Comparison of ENCODE assay signal across 19 cellular contexts in genomic region chr19:47730910-47731309, GRCh38. TPM values are rescaled to one million over a fixed set of nuclear protein-coding genes. Genes with fewer than 3 reads are reported as not detected.
A peak's percentile ranks its signal among the peaks of the same experiment; 100 is the strongest.
DNase-seq lines count a peak whose midpoint lies in the region; ATAC-seq, FAIRE-seq and TF ChIP-seq lines count a peak whose summit lies in the region.
"Had no signal": no experiment of that assay in that cellular context is flagged by ENCODE, and none has a peak within 500 bp of the region (broad histone marks: within the 10 kb centered on the region; RNA-seq: fewer than 3 reads in every experiment).

No MANE protein-coding gene starts in this region.

- ATAC-seq in HepG2 (no peak), right lobe of liver (no peak)

- H3K27me3 ChIP-seq in HepG2 (ENCODE audit: control insufficient read depth in 1 of 2, insufficient read depth in 2 of 2, low read length in 2 of 2), result no peaks in the 10 kb centered on the region
- no peaks in the 10 kb centered on the region for H3K27me3 ChIP-seq in right lobe of liver
- H3K27me3 ChIP-seq in breast epithelium, result no peaks in the 10 kb centered on the region
- H3K27me3 ChIP-seq in rectal smooth muscle tissue (ENCODE audit: control insufficient read depth, insufficient read depth, low read length), result no peaks in the 10 kb centered on the region

- BruUV-seq in HepG2 (replicated peaks; lab: Mats Ljungman, UMichigan), result no TSS peak

- CTCF ChIA-PET in HepG2 (lab: Yijun Ruan, JAX; ENCODE audit: low intra/inter-chr PET ratio, low total read pairs), result no interaction called here

- H3K36me3 ChIP-seq in HepG2 (replicated peaks in 1 of 2; ENCODE audit: control insufficient read depth in 1 of 2, insufficient read depth in 2 of 2, low read length in 2 of 2) (no peaks in the 10 kb centered on the region), right lobe of liver (no peaks in the 10 kb centered on the region), breast epithelium (no peaks in the 10 kb centered on the region), rectal smooth muscle tissue (ENCODE audit: control insufficient read depth, insufficient read depth, low read length) (peaks cover 18% of the 10 kb centered on the region)

- H3K4me3 ChIP-seq in HepG2 (replicated peaks in 1 of 3; ENCODE audit: insufficient read depth in 1 of 3, low read depth in 2 of 3, low read length in 3 of 3) (no peak overlapping the region), right lobe of liver (no peak overlapping the region), breast epithelium (no peak overlapping the region), rectal smooth muscle tissue (ENCODE audit: low read length) (no peak overlapping the region)

- no peaks in the 10 kb centered on the region for H3K79me2 ChIP-seq in HepG2 (ENCODE audit: insufficient read depth, low read length)

- no peak overlapping the region for H2AFZ ChIP-seq in HepG2 (ENCODE audit: low read length)

- peaks cover 36% of the 10 kb centered on the region for H3K4me1 ChIP-seq in HepG2 (ENCODE audit: insufficient read depth, low read length)
- peaks cover 0 to 7% (median 2%) of the 10 kb centered on the region in 4 donors for H3K4me1 ChIP-seq in right lobe of liver
- peaks cover 3 to 7% of the 10 kb centered on the region in 2 donors for H3K4me1 ChIP-seq in breast epithelium
- peaks cover 15% of the 10 kb centered on the region for H3K4me1 ChIP-seq in rectal smooth muscle tissue (ENCODE audit: control insufficient read depth, insufficient read depth, low read length)

- TF ChIP-seq CTCF in HepG2 (CRISPR knock-in tag; IDR thresholded peaks at IDR 0.05) (no peak), right lobe of liver (IDR thresholded peaks at IDR 0.05) (no peak), breast epithelium (IDR thresholded peaks at IDR 0.05) (no peak)

- H3K4me2 ChIP-seq in HepG2 (ENCODE audit: low read depth, low read length), result no peak overlapping the region

- WGBS in HepG2 (ENCODE audit: low lambda C conversion rate), result 64% methylated on average over 8 of the region's 8 CpGs
- 87% methylated on average over 7 of the region's 8 CpGs for WGBS in right lobe of liver (ENCODE audit: insufficient coverage, low coverage, low lambda C conversion rate, missing lambda C conversion rate)

- no peak for TF ChIP-seq POLR2A in HepG2 (IDR thresholded peaks at IDR 0.05; ENCODE audit: insufficient read depth in 1 of 2, low read depth in 2 of 2, low read length in 2 of 2)
- TF ChIP-seq POLR2A in right lobe of liver (IDR thresholded peaks at IDR 0.05), result no peak
- no peak for TF ChIP-seq POLR2A in breast epithelium (IDR thresholded peaks at IDR 0.05)

- H3K27ac ChIP-seq in HepG2 (ENCODE audit: extremely low read length, insufficient read depth, low read length) (no peak overlapping the region), right lobe of liver (no peak overlapping the region), breast epithelium (peak overlapping the region; percentile 94 to 95), rectal smooth muscle tissue (ENCODE audit: low read depth, low read length) (peak overlapping the region; percentile 46)
- H3K27ac ChIP-seq: VCaP had no signal

- POLR2A ChIA-PET in HepG2 (lab: Yijun Ruan, JAX), result no interaction called here

- H4K20me1 ChIP-seq in HepG2 (ENCODE audit: insufficient read depth, low read length), result no peaks in the 10 kb centered on the region

- TF ChIP-seq RAD21 in HepG2 (CRISPR knock-in tag; IDR thresholded peaks at IDR 0.05), result no peak

- in situ Hi-C loops in HepG2 (cut with HindIII; ENCODE audit: extremely low pct_ligation_motif_present, low pct_unique_long_range_greater_than_20kb), result no loop called here

- DNase-seq in HepG2 (ENCODE audit: low spot score) (no peak), right lobe of liver (no peak), breast epithelium (ENCODE audit: low spot score in 2 of 2) (no peak), NCI-H1105 (lab: John Stamatoyannopoulos, UW) (no peak), NCI-H774 (lab: John Stamatoyannopoulos, UW) (no peak), NCI-H2029 treated with DMSO at 0.1 percent for 48 hours (lab: John Stamatoyannopoulos, UW) (no peak)
- DNase-seq: activated CD8-positive, alpha-beta T cell treated with anti-CD3 and anti-CD28 coated beads for 36 hours; activated naive CD4-positive, alpha-beta T cell treated with anti-CD3 and anti-CD28 coated beads, Interleukin-2, amount 50 U/mL, for 16 hours; activated T-cell treated with anti-CD3 and anti-CD28 coated beads, Interleukin-2, amount 50 U/mL, for 1 hour; CD8-positive, alpha-beta memory T cell; DMS53; NCI-H1694 treated with DMSO at 0.1 percent for 48 hours; NCI-H82; SIG-M5; stimulated activated CD8-positive, alpha-beta memory T cell treated with anti-CD3 and anti-CD28 coated beads, Interleukin-4, amount 100 ng/mL, for 48 hours; T-cell had no signal

- H3K9ac ChIP-seq in HepG2 (ENCODE audit: insufficient read depth, low read depth, low read length) (no peak overlapping the region), rectal smooth muscle tissue (ENCODE audit: low read length) (no peak overlapping the region)

- intact Hi-C loops in HepG2 (cut with micrococcal nuclease; ENCODE audit: unreplicated experiment), result no loop called here
- intact Hi-C loops in right lobe of liver (cut with DNase I), result no loop called here
- intact Hi-C loops in breast epithelium (cut with DNase I; ENCODE audit: low total_unique reads), result no loop called here

- no peak for FAIRE-seq in HepG2 (lab: Jason Lieb, UNC)
- FAIRE-seq: colon had no signal

- TF ChIP-seq EP300 in HepG2 (IDR thresholded peaks at IDR 0.05; ENCODE audit: low read depth in 2 of 2, low read length in 2 of 2) (no peak), HepG2 (CRISPR knock-in tag; IDR thresholded peaks at IDR 0.05; ENCODE audit: borderline replicate concordance) (no peak)

- H3K9me3 ChIP-seq in HepG2 (ENCODE audit: low read length), result no peaks in the 10 kb centered on the region
- no peaks in the 10 kb centered on the region for H3K9me3 ChIP-seq in right lobe of liver
- no peaks in the 10 kb centered on the region for H3K9me3 ChIP-seq in breast epithelium

RNA-seq across cellular contexts. Expression of gene NOP53, which starts 14.4 kb away (rescaled TPM):
- total RNA-seq in HepG2 (2016; rRNA removed; fragmentation: Illumina TruSeq; extraction: Trizol), result 44.2 and 53.9 TPM in 2 replicates
- 107 and 126 TPM in 2 replicates for total RNA-seq in HepG2 (2016; cell fraction: cytosol; rRNA removed; fragmentation: Illumina TruSeq; extraction: Trizol; ENCODE audit: low read depth)
- 45.6 and 56.7 TPM in 2 replicates for total RNA-seq in HepG2 (2016; cell fraction: insoluble cytoplasmic fraction; rRNA removed; fragmentation: Illumina TruSeq; extraction: Trizol)
- total RNA-seq in HepG2 (2016; cell fraction: membrane; rRNA removed; fragmentation: Illumina TruSeq; extraction: Trizol), result 135 and 149 TPM in 2 replicates
- 47.1 and 55.4 TPM in 2 replicates for total RNA-seq in HepG2 (2016; cell fraction: nucleus; rRNA removed; fragmentation: Illumina TruSeq; extraction: Trizol)
- polyA plus RNA-seq in HepG2 (2011; rRNA removed), result 137 and 141 TPM in 2 replicates
- polyA plus RNA-seq in HepG2 (2011; cell fraction: cytosol; rRNA removed), result 112 and 146 TPM in 2 replicates
- polyA plus RNA-seq in HepG2 (2011; cell fraction: nucleus; rRNA removed), result 144 and 157 TPM in 2 replicates
- 184 and 186 TPM in 2 replicates for polyA plus RNA-seq in HepG2 (2012)
- polyA plus RNA-seq in HepG2 (2016; cell fraction: cytosol; fragmentation: Illumina TruSeq; extraction: Trizol; ENCODE audit: low read depth), result 140 and 165 TPM in 2 replicates
- 95.8 and 96.6 TPM in 2 replicates for polyA plus RNA-seq in HepG2 (2016; cell fraction: insoluble cytoplasmic fraction; fragmentation: Illumina TruSeq; extraction: Trizol; ENCODE audit: low read depth)
- polyA plus RNA-seq in HepG2 (2016; cell fraction: membrane; fragmentation: Illumina TruSeq; extraction: Trizol; ENCODE audit: low read depth), result 223 and 257 TPM in 2 replicates
- 129 and 142 TPM in 2 replicates for polyA plus RNA-seq in HepG2 (2016; cell fraction: nucleus; fragmentation: Illumina TruSeq; extraction: Trizol; ENCODE audit: insufficient read depth, low read depth)
- polyA minus RNA-seq in HepG2 (2011; rRNA and poly(A)+ RNA removed; ENCODE audit: low replicate concordance), result 51.2 and 58.9 TPM in 2 replicates
- 55.2 and 56.4 TPM in 2 replicates for polyA minus RNA-seq in HepG2 (2011; cell fraction: cytosol; rRNA and poly(A)+ RNA removed)
- polyA minus RNA-seq in HepG2 (2011; cell fraction: nucleus; rRNA and poly(A)+ RNA removed), result 36.2 and 36.4 TPM in 2 replicates
- 100 to 1,000 TPM in 1 of 6 experiments, 10 to 100 TPM in 5; 73.6 to 105 (median 79.4) TPM for total RNA-seq in right lobe of liver
- total RNA-seq in breast epithelium, result 100 to 1,000 TPM; 391 to 498 (median 457) TPM

RNA-seq across cellular contexts. Expression of gene EHD2, which starts 17.7 kb away (rescaled TPM):
- total RNA-seq in HepG2 (2016; rRNA removed; fragmentation: Illumina TruSeq; extraction: Trizol) (0.08 and 0.09 TPM in 2 replicates), right lobe of liver (10 to 100 TPM in 3 of 6 experiments, 1 to 10 TPM in 3; 3.6 to 20.2 (median 12.8) TPM), breast epithelium (100 to 1,000 TPM in 1 of 3 donors, 10 to 100 TPM in 2; 38.8 to 121 (median 67.2) TPM)
- not detected in 2 replicates for total RNA-seq in HepG2 (2016; cell fraction: cytosol; rRNA removed; fragmentation: Illumina TruSeq; extraction: Trizol; ENCODE audit: low read depth)
- total RNA-seq in HepG2 (2016; cell fraction: insoluble cytoplasmic fraction; rRNA removed; fragmentation: Illumina TruSeq; extraction: Trizol), result not detected in 2 replicates
- not detected in 2 replicates for total RNA-seq in HepG2 (2016; cell fraction: membrane; rRNA removed; fragmentation: Illumina TruSeq; extraction: Trizol)
- total RNA-seq in HepG2 (2016; cell fraction: nucleus; rRNA removed; fragmentation: Illumina TruSeq; extraction: Trizol), result not detected in 2 replicates
- 0.28 and 0.33 TPM in 2 replicates for polyA plus RNA-seq in HepG2 (2011; rRNA removed)
- 0.25 and 0.33 TPM in 2 replicates for polyA plus RNA-seq in HepG2 (2011; cell fraction: cytosol; rRNA removed)
- polyA plus RNA-seq in HepG2 (2011; cell fraction: nucleus; rRNA removed), result 1.2 and 1.3 TPM in 2 replicates
- polyA plus RNA-seq in HepG2 (2012), result 0.37 and 0.80 TPM in 2 replicates
- not detected in 2 replicates for polyA plus RNA-seq in HepG2 (2016; cell fraction: cytosol; fragmentation: Illumina TruSeq; extraction: Trizol; ENCODE audit: low read depth)
- 0.05 TPM in 1 of 2 replicates, not detected in the other for polyA plus RNA-seq in HepG2 (2016; cell fraction: insoluble cytoplasmic fraction; fragmentation: Illumina TruSeq; extraction: Trizol; ENCODE audit: low read depth)
- not detected in 2 replicates for polyA plus RNA-seq in HepG2 (2016; cell fraction: membrane; fragmentation: Illumina TruSeq; extraction: Trizol; ENCODE audit: low read depth)
- not detected in 2 replicates for polyA plus RNA-seq in HepG2 (2016; cell fraction: nucleus; fragmentation: Illumina TruSeq; extraction: Trizol; ENCODE audit: insufficient read depth, low read depth)
- 0.46 and 5.6 TPM in 2 replicates for polyA minus RNA-seq in HepG2 (2011; rRNA and poly(A)+ RNA removed; ENCODE audit: low replicate concordance)
- polyA minus RNA-seq in HepG2 (2011; cell fraction: cytosol; rRNA and poly(A)+ RNA removed), result 0.53 and 1.3 TPM in 2 replicates
- 0.26 and 0.87 TPM in 2 replicates for polyA minus RNA-seq in HepG2 (2011; cell fraction: nucleus; rRNA and poly(A)+ RNA removed)
- polyA plus RNA-seq: CD8-positive, alpha-beta memory T cell had no signal

RNA-seq across cellular contexts. Expression of gene SELENOW, which starts 47.6 kb away (rescaled TPM):
- total RNA-seq in HepG2 (2016; rRNA removed; fragmentation: Illumina TruSeq; extraction: Trizol) (57.0 and 64.7 TPM in 2 replicates), right lobe of liver (100 to 1,000 TPM in 3 of 6 experiments, 10 to 100 TPM in 3; 46.4 to 141 (median 83.0) TPM), breast epithelium (100 to 1,000 TPM; 297 to 525 (median 450) TPM)
- 415 and 416 TPM in 2 replicates for total RNA-seq in HepG2 (2016; cell fraction: cytosol; rRNA removed; fragmentation: Illumina TruSeq; extraction: Trizol; ENCODE audit: low read depth)
- total RNA-seq in HepG2 (2016; cell fraction: insoluble cytoplasmic fraction; rRNA removed; fragmentation: Illumina TruSeq; extraction: Trizol), result 46.9 and 63.2 TPM in 2 replicates
- total RNA-seq in HepG2 (2016; cell fraction: membrane; rRNA removed; fragmentation: Illumina TruSeq; extraction: Trizol), result 235 and 276 TPM in 2 replicates
- total RNA-seq in HepG2 (2016; cell fraction: nucleus; rRNA removed; fragmentation: Illumina TruSeq; extraction: Trizol), result 28.8 and 32.2 TPM in 2 replicates
- polyA plus RNA-seq in HepG2 (2011; rRNA removed), result 50.3 and 55.8 TPM in 2 replicates
- polyA plus RNA-seq in HepG2 (2011; cell fraction: cytosol; rRNA removed), result 52.1 and 56.8 TPM in 2 replicates
- 41.3 and 52.2 TPM in 2 replicates for polyA plus RNA-seq in HepG2 (2011; cell fraction: nucleus; rRNA removed)
- 14.6 and 20.9 TPM in 2 replicates for polyA plus RNA-seq in HepG2 (2012)
- 421 and 463 TPM in 2 replicates for polyA plus RNA-seq in HepG2 (2016; cell fraction: cytosol; fragmentation: Illumina TruSeq; extraction: Trizol; ENCODE audit: low read depth)
- polyA plus RNA-seq in HepG2 (2016; cell fraction: insoluble cytoplasmic fraction; fragmentation: Illumina TruSeq; extraction: Trizol; ENCODE audit: low read depth), result 46.3 and 48.2 TPM in 2 replicates
- polyA plus RNA-seq in HepG2 (2016; cell fraction: membrane; fragmentation: Illumina TruSeq; extraction: Trizol; ENCODE audit: low read depth), result 226 and 236 TPM in 2 replicates
- 54.1 and 65.0 TPM in 2 replicates for polyA plus RNA-seq in HepG2 (2016; cell fraction: nucleus; fragmentation: Illumina TruSeq; extraction: Trizol; ENCODE audit: insufficient read depth, low read depth)
- polyA minus RNA-seq in HepG2 (2011; rRNA and poly(A)+ RNA removed; ENCODE audit: low replicate concordance), result 20.3 and 61.1 TPM in 2 replicates
- 7.8 and 8.5 TPM in 2 replicates for polyA minus RNA-seq in HepG2 (2011; cell fraction: cytosol; rRNA and poly(A)+ RNA removed)
- polyA minus RNA-seq in HepG2 (2011; cell fraction: nucleus; rRNA and poly(A)+ RNA removed), result 7.5 and 10.1 TPM in 2 replicates

Comparison
In these comparisons a context has a peak if more than half of its experiments do, and no peak if none do; other contexts are left out.
1. RNA of gene EHD2, which starts 17.7 kb away (total RNA-seq): 38.8 to 121 TPM in breast epithelium and 3.6 to 20.2 TPM in right lobe of liver; 0.08 to 0.09 TPM in HepG2; every median in the first group is over 4 times any median in the second.
2. H3K27ac ChIP-seq: peak in breast epithelium (2 of 2) and rectal smooth muscle tissue (single experiment); none in HepG2 (single experiment) and right lobe of liver (0 of 3).